ENCODE assay signal across 15 cellular contexts in genomic region chr1:216961516-216961915, GRCh38.
A peak's percentile ranks its signal among the peaks of the same experiment; 100 is the strongest.
DNase-seq lines count a peak whose midpoint lies in the region; ATAC-seq, FAIRE-seq and TF ChIP-seq lines count a peak whose summit lies in the region.
"Had no signal": no experiment of that assay in that cellular context is flagged by ENCODE, and none has a peak within 500 bp of the region (broad histone marks: within the 10 kb centered on the region; RNA-seq: fewer than 3 reads in every experiment).

No MANE protein-coding gene starts in this region.

- no peak overlapping the region for H2AFZ ChIP-seq in hepatocyte

- no peak for TF ChIP-seq EP300 in Ishikawa (IDR thresholded peaks at IDR 0.05; ENCODE audit: borderline replicate concordance)

- H3K9me3 ChIP-seq in RWPE2 (ENCODE audit: severe bottlenecking) (no peaks in the 10 kb centered on the region), hepatocyte (ENCODE audit: low read depth) (no peaks in the 10 kb centered on the region)
- H3K9me3 ChIP-seq: BLaER1, SJCRH30 had no signal

- no peaks in the 10 kb centered on the region for H3K9me2 ChIP-seq in hepatocyte (replicated peaks; ENCODE audit: insufficient read depth)

- H3K27me3 ChIP-seq in RWPE2 (ENCODE audit: insufficient read depth, poor library complexity, severe bottlenecking) (no peaks in the 10 kb centered on the region), hepatocyte (no peaks in the 10 kb centered on the region)
- H3K27me3 ChIP-seq: BLaER1, SJCRH30 had no signal

- 52% methylated on average over 3 of the region's 3 CpGs for WGBS in hepatocyte (ENCODE audit: low lambda C conversion rate, missing lambda C conversion rate)

- TF ChIP-seq RAD21 in Ishikawa (IDR thresholded peaks at IDR 0.05; ENCODE audit: low read depth), result peak; percentile 12; the same call in 1 of the 2 replicates

- H4K20me1 ChIP-seq in hepatocyte (ENCODE audit: insufficient read depth, poor library complexity, severe bottlenecking), result no peaks in the 10 kb centered on the region
- H4K20me1 ChIP-seq: BLaER1 had no signal

- H3K4me1 ChIP-seq in RWPE2 (ENCODE audit: insufficient read depth, poor library complexity, severe bottlenecking) (no peaks in the 10 kb centered on the region), hepatocyte (ENCODE audit: insufficient read depth) (no peaks in the 10 kb centered on the region)
- H3K4me1 ChIP-seq: BLaER1, SJCRH30 had no signal

- no peak overlapping the region for H3K4me3 ChIP-seq in RWPE2 (ENCODE audit: severe bottlenecking)
- H3K4me3 ChIP-seq in hepatocyte, result no peak overlapping the region
- H3K4me3 ChIP-seq: BLaER1, SJCRH30 had no signal

- TF ChIP-seq CTCF in D721Med (IDR thresholded peaks at IDR 0.05; ENCODE audit: insufficient read depth, missing control alignments) (peak; percentile 22), RWPE2 (IDR thresholded peaks at IDR 0.05; ENCODE audit: poor library complexity, severe bottlenecking) (peak; percentile 6), hepatocyte (IDR thresholded peaks at IDR 0.05; ENCODE audit: poor library complexity) (peak; percentile 23)

- H3K36me3 ChIP-seq in RWPE2 (ENCODE audit: low read depth) (no peaks in the 10 kb centered on the region), hepatocyte (replicated peaks; ENCODE audit: insufficient read depth, low read depth) (no peaks in the 10 kb centered on the region)
- H3K36me3 ChIP-seq: BLaER1, SJCRH30 had no signal

- H3K4me2 ChIP-seq in hepatocyte, result no peak overlapping the region
- H3K4me2 ChIP-seq: BLaER1 had no signal

- DNase-seq in D721Med (ENCODE audit: insufficient read length, low spot score) (no peak), RWPE2 (ENCODE audit: low spot score) (no peak), hepatocyte (ENCODE audit: low spot score) (no peak), DMS 273 treated with DMSO at 0.1 percent for 48 hours (lab: John Stamatoyannopoulos, UW) (no peak), NCI-H510A (lab: John Stamatoyannopoulos, UW) (no peak)
- DNase-seq in stimulated activated CD4-positive, alpha-beta T cell treated with anti-CD3 and anti-CD28 coated beads, Interleukin-4, amount 100 ng/mL, for 4 hours, result no peak
- DNase-seq: NCI-H1048, NCI-H146, NCI-H2107, NCI-H446, SJCRH30, T-helper 1 cell had no signal

- no peaks in the 10 kb centered on the region for H3K79me2 ChIP-seq in hepatocyte

- peak; percentile 64 for FAIRE-seq in D721Med (lab: Jason Lieb, UNC)
- FAIRE-seq: GM12891 had no signal

- H3K27ac ChIP-seq in RWPE2 (ENCODE audit: poor library complexity, severe bottlenecking), result no peak overlapping the region
- H3K27ac ChIP-seq in hepatocyte, result no peak overlapping the region
- H3K27ac ChIP-seq: BLaER1, SJCRH30 had no signal

- ATAC-seq in RWPE2 (ENCODE audit: low read depth), result no peak

TF ChIP-seq in Ishikawa, 13 proteins besides CTCF, POLR2A, EP300 and RAD21:
- no peak for TF ChIP-seq CEBPB (IDR thresholded peaks at IDR 0.05)
- TF ChIP-seq REST (IDR thresholded peaks at IDR 0.05; ENCODE audit: low read depth), result no peak
- no peak for TF ChIP-seq EGR1 (IDR thresholded peaks at IDR 0.05)
- TF ChIP-seq MAX (IDR thresholded peaks at IDR 0.05), result no peak
- TF ChIP-seq USF1 (IDR thresholded peaks at IDR 0.05), result no peak
- no peak for TF ChIP-seq CREB1 (IDR thresholded peaks at IDR 0.05; ENCODE audit: low read depth)
- TF ChIP-seq NFIC (IDR thresholded peaks at IDR 0.05), result no peak
- no peak for TF ChIP-seq TEAD4 (IDR thresholded peaks at IDR 0.05)
- no peak for TF ChIP-seq ZBTB7A (IDR thresholded peaks at IDR 0.05; ENCODE audit: low read depth)
- TF ChIP-seq TCF12 (IDR thresholded peaks at IDR 0.05; ENCODE audit: low read depth), result no peak
- TF ChIP-seq TAF1 (IDR thresholded peaks at IDR 0.05; ENCODE audit: low read depth), result no peak
- TF ChIP-seq FOXM1 (IDR thresholded peaks at IDR 0.05; ENCODE audit: borderline replicate concordance, low read depth), result no peak
- no peak for TF ChIP-seq YY1 (IDR thresholded peaks at IDR 0.05; ENCODE audit: low read depth)
TF ChIP-seq in Ishikawa: peak in this region for 0.
